In genomic region chr2:55051026-55051866, GRCh38 we compare ENCODE assay signal across 8 cellular contexts. TPM values are rescaled to one million over a fixed set of nuclear protein-coding genes. Genes with fewer than 3 reads are reported as not detected.
DNase-seq lines count a peak whose midpoint lies in the region; ATAC-seq, FAIRE-seq and TF ChIP-seq lines count a peak whose summit lies in the region.

No MANE protein-coding gene starts in this region.

- H3K4me3 Mint-ChIP-seq in activated T-cell treated with anti-CD3 and anti-CD28 coated beads, Interleukin-2, amount 50 U/mL, for 72 hours = peak overlapping the region; percentile 98 to 100
- peak overlapping the region; percentile 96 for H3K4me3 Mint-ChIP-seq in natural killer cell

- intact Hi-C loops in natural killer cell (cut with micrococcal nuclease) = loop anchor here (2.0 to 5.0 kb wide), 7 partner anchors 40 to 566 kb away; partner anchors contain the start of genes CCDC88A, CLHC1, PPP4R3B and RPS27A
- intact Hi-C loops in vagina (cut with DNase I) = loop anchor here (5.0 kb wide), 1 partner anchor 51 kb away; no protein-coding TSS in a partner anchor

- TF ChIP-seq POLR2A in vagina (IDR thresholded peaks at IDR 0.05) = no peak

- H3K4me1 ChIP-seq in vagina = peaks cover 35% of the 10 kb centered on the region

- peaks cover 66% of the 10 kb centered on the region for H3K4me1 Mint-ChIP-seq in activated T-cell treated with anti-CD3 and anti-CD28 coated beads, Interleukin-2, amount 50 U/mL, for 72 hours (ENCODE audit: low read depth)
- peaks cover 54 to 64% of the 10 kb centered on the region in 2 donors for H3K4me1 Mint-ChIP-seq in natural killer cell

- peaks cover 4 to 5% of the 10 kb centered on the region in 2 donors for H3K36me3 Mint-ChIP-seq in activated T-cell treated with anti-CD3 and anti-CD28 coated beads, Interleukin-2, amount 50 U/mL, for 72 hours (ENCODE audit: insufficient read depth in 2 of 2)
- no peaks in the 10 kb centered on the region for H3K36me3 Mint-ChIP-seq in natural killer cell

- H3K27me3 Mint-ChIP-seq in activated T-cell treated with anti-CD3 and anti-CD28 coated beads, Interleukin-2, amount 50 U/mL, for 72 hours (ENCODE audit: low read depth) = no peaks in the 10 kb centered on the region
- no peaks in the 10 kb centered on the region for H3K27me3 Mint-ChIP-seq in natural killer cell (ENCODE audit: low read depth in 2 of 2)

- H3K9me3 ChIP-seq in vagina = no peaks in the 10 kb centered on the region

- H3K27me3 ChIP-seq in vagina = no peaks in the 10 kb centered on the region

- FAIRE-seq in G401.6 (lab: Jason Lieb, UNC) = peak; percentile 99

- peak overlapping the region; percentile 99 for H3K27ac ChIP-seq in vagina

- peak overlapping the region; percentile 99 for H3K27ac Mint-ChIP-seq in activated T-cell treated with anti-CD3 and anti-CD28 coated beads, Interleukin-2, amount 50 U/mL, for 72 hours
- peak overlapping the region; percentile 93 to 99 for H3K27ac Mint-ChIP-seq in natural killer cell

- no peak for ATAC-seq in activated T-cell treated with anti-CD3 and anti-CD28 coated beads, Interleukin-2, amount 50 U/mL, for 72 hours (replicated peaks in 1 of 2)
- no peak for ATAC-seq in natural killer cell

- TF ChIP-seq CTCF in fibroblast of the aortic adventitia (IDR thresholded peaks at IDR 0.05; ENCODE audit: insufficient read depth, low read length) (no peak), natural killer cell (IDR thresholded peaks at IDR 0.05) (no peak), vagina (IDR thresholded peaks at IDR 0.05) (peak in 1 of 3 experiments; percentile 6)

- peak overlapping the region; percentile 66 for H3K4me3 ChIP-seq in fibroblast of the aortic adventitia (ENCODE audit: low read depth, low read length)
- peak overlapping the region; percentile 87 to 95 for H3K4me3 ChIP-seq in vagina

- H3K36me3 ChIP-seq in vagina = no peaks in the 10 kb centered on the region

- H3K9me3 Mint-ChIP-seq in activated T-cell treated with anti-CD3 and anti-CD28 coated beads, Interleukin-2, amount 50 U/mL, for 72 hours = no peaks in the 10 kb centered on the region
- H3K9me3 Mint-ChIP-seq in natural killer cell = no peaks in the 10 kb centered on the region

- DNase-seq in 8988T (peak; percentile 33), NCI-H69 (lab: John Stamatoyannopoulos, UW) (peak; percentile 72), fibroblast of the aortic adventitia (ENCODE audit: low read depth) (peak; percentile 99), natural killer cell (peak; percentile 25), vagina (ENCODE audit: extremely low spot score in 2 of 2) (peak in 1 of 2 donors; percentile 99)
- peak; percentile 32 to 36 for DNase-seq in activated T-cell treated with anti-CD3 and anti-CD28 coated beads, Interleukin-2, amount 50 U/mL, for 72 hours
- no peak for DNase-seq in activated CD4-positive, CD25-positive, alpha-beta regulatory T cell treated with anti-CD3 and anti-CD28 coated beads, Interleukin-2, amount 50 U/mL, for 72 hours

RNA-seq across cellular contexts. Expression of gene RTN4, which starts 1.0 kb away (rescaled TPM):
- 10 to 100 TPM; 78.8 to 83.3 TPM for total RNA-seq in activated T-cell treated with anti-CD3 and anti-CD28 coated beads, Interleukin-2, amount 50 U/mL, for 72 hours
- 357 and 1,117 TPM in 2 replicates for total RNA-seq in fibroblast of the aortic adventitia (ENCODE audit: low replicate concordance)
- total RNA-seq in natural killer cell = 100 to 1,000 TPM; 100 to 117 (median 109) TPM
- 174 TPM for total RNA-seq in vagina
